8 cellular contexts compared by ENCODE assay signal in genomic region chr16:53090591-53091507, GRCh38. TPM values are rescaled to one million over a fixed set of nuclear protein-coding genes. Genes with fewer than 3 reads are reported as not detected.
A peak's percentile ranks its signal among the peaks of the same experiment; 100 is the strongest.
DNase-seq lines count a peak whose midpoint lies in the region; ATAC-seq, FAIRE-seq and TF ChIP-seq lines count a peak whose summit lies in the region.

No MANE protein-coding gene starts in this region.

- H3K9me3 ChIP-seq in MG63: no peaks in the 10 kb centered on the region
- H3K9me3 ChIP-seq in astrocyte (ENCODE audit: insufficient read depth, low read depth, low read length): no peaks in the 10 kb centered on the region

- peak overlapping the region; percentile 31 for H3K4me3 Mint-ChIP-seq in astrocyte (ENCODE audit: unreplicated experiment)

- DNase-seq in ELR (ENCODE audit: low read depth) (peak; percentile 78), MG63 (peak; percentile 100), astrocyte (ENCODE audit: low read depth) (peak; percentile 98), hepatic stellate cell (ENCODE audit: low spot score) (peak; percentile 91), retina (peak; percentile 16)
- DNase-seq in effector CD4-positive, alpha-beta T cell: no peak
- DNase-seq in activated CD4-positive, alpha-beta T cell treated with anti-CD3 and anti-CD28 coated beads for 4 hours: no peak

- no peak overlapping the region for H3K4me3 ChIP-seq in MG63
- H3K4me3 ChIP-seq in astrocyte (ENCODE audit: insufficient read depth, low read depth, low read length): peak overlapping the region; percentile 21

- H3K9ac ChIP-seq in astrocyte (ENCODE audit: low read length): peak overlapping the region; percentile 69

- peaks cover 41% of the 10 kb centered on the region for H3K4me1 ChIP-seq in astrocyte (ENCODE audit: insufficient read depth, low read length)

- H3K27me3 ChIP-seq in MG63 (no peaks in the 10 kb centered on the region), astrocyte (ENCODE audit: insufficient read depth, low read length) (no peaks in the 10 kb centered on the region)

- peak; percentile 81 for FAIRE-seq in astrocyte (lab: Jason Lieb, UNC)

- peak; percentile 58 for ATAC-seq in GM21447 (IDR thresholded peaks at IDR 0.05; ENCODE audit: unreplicated experiment)

- peak overlapping the region; percentile 72 for H3K27ac Mint-ChIP-seq in astrocyte (ENCODE audit: unreplicated experiment)

- H4K20me1 ChIP-seq in astrocyte (ENCODE audit: insufficient read depth, low read length): no peaks in the 10 kb centered on the region

- no peak for TF ChIP-seq CTCF in astrocyte (IDR thresholded peaks at IDR 0.05; ENCODE audit: insufficient read depth, low read depth, low read length)

- no peak overlapping the region for H2AFZ ChIP-seq in astrocyte (ENCODE audit: low read depth, low read length)

- H3K27ac ChIP-seq in astrocyte (ENCODE audit: low read depth, low read length): peak overlapping the region; percentile 89

- peaks cover 11% of the 10 kb centered on the region for H3K36me3 ChIP-seq in MG63
- H3K36me3 ChIP-seq in astrocyte (ENCODE audit: insufficient read depth, low read length): no peaks in the 10 kb centered on the region

- H3K36me3 Mint-ChIP-seq in astrocyte (ENCODE audit: low read depth, unreplicated experiment): peaks cover 8% of the 10 kb centered on the region

- H3K79me2 ChIP-seq in astrocyte (ENCODE audit: insufficient read depth, low read length): peaks cover 23% of the 10 kb centered on the region

- H3K4me1 Mint-ChIP-seq in astrocyte (ENCODE audit: low read depth, unreplicated experiment): peaks cover 43% of the 10 kb centered on the region

- H3K9me3 Mint-ChIP-seq in astrocyte (ENCODE audit: unreplicated experiment): no peaks in the 10 kb centered on the region

- H3K4me2 ChIP-seq in astrocyte (ENCODE audit: low read length): peak overlapping the region; percentile 80

- H3K27me3 Mint-ChIP-seq in astrocyte (ENCODE audit: low read depth, unreplicated experiment): no peaks in the 10 kb centered on the region

RNA-seq across cellular contexts. Expression of gene CHD9, which starts 36.1 kb away (rescaled TPM):
- total RNA-seq in MG63 (2014; rRNA removed; shearing (Covaris generic); ENCODE audit: low replicate concordance): 27.9 and 51.1 TPM in 2 replicates
- total RNA-seq in astrocyte: 67.2 and 77.4 TPM in 2 replicates

RNA-seq across cellular contexts. Expression of gene CHD9NB, which starts 38.2 kb away (rescaled TPM):
- total RNA-seq in MG63 (2014; rRNA removed; shearing (Covaris generic); ENCODE audit: low replicate concordance): 0.27 and 2.6 TPM in 2 replicates
- total RNA-seq in astrocyte: 2.8 and 3.3 TPM in 2 replicates

Comparison
In these comparisons a context has a peak if more than half of its experiments do, and no peak if none do; other contexts are left out.
1. DNase-seq: peak in ELR (single experiment), MG63 (single experiment), astrocyte (single experiment), hepatic stellate cell (single experiment) and retina (single experiment); none in effector CD4-positive, alpha-beta T cell (single experiment) and activated CD4-positive, alpha-beta T cell treated with anti-CD3 and anti-CD28 coated beads for 4 hours (0 of 2).